ENCODE assay signal across 1 cellular context in genomic region chr17:9905902-9906301, GRCh38.
TF ChIP-seq lines count a peak whose summit lies in the region.

No MANE protein-coding gene starts in this region.

TF ChIP-seq in HepG2, 621 proteins besides CTCF, POLR2A, EP300 and RAD21 (continued from another document):
- no peak for TF ChIP-seq ZBTB3 (CRISPR knock-in tag; IDR thresholded peaks at IDR 0.05; ENCODE audit: borderline replicate concordance, low read depth)
- no peak for TF ChIP-seq TEAD3 (CRISPR knock-in tag; optimal IDR thresholded peaks at IDR 0.05; ENCODE audit: borderline replicate concordance)
